1 cellular context compared by ENCODE assay signal in genomic region chr6:43944908-43945777, GRCh38.
TF ChIP-seq lines count a peak whose summit lies in the region.

No MANE protein-coding gene starts in this region.

TF ChIP-seq in K562, 482 proteins besides CTCF, POLR2A, EP300 and RAD21 (continued from another document):
- TF ChIP-seq AFF1 (IDR thresholded peaks at IDR 0.05; ENCODE audit: low read depth in 1 of 2, partially characterized antibody in 2 of 2), result peak in 1 of 2 experiments; percentile 90
- TF ChIP-seq, protein P1, sequence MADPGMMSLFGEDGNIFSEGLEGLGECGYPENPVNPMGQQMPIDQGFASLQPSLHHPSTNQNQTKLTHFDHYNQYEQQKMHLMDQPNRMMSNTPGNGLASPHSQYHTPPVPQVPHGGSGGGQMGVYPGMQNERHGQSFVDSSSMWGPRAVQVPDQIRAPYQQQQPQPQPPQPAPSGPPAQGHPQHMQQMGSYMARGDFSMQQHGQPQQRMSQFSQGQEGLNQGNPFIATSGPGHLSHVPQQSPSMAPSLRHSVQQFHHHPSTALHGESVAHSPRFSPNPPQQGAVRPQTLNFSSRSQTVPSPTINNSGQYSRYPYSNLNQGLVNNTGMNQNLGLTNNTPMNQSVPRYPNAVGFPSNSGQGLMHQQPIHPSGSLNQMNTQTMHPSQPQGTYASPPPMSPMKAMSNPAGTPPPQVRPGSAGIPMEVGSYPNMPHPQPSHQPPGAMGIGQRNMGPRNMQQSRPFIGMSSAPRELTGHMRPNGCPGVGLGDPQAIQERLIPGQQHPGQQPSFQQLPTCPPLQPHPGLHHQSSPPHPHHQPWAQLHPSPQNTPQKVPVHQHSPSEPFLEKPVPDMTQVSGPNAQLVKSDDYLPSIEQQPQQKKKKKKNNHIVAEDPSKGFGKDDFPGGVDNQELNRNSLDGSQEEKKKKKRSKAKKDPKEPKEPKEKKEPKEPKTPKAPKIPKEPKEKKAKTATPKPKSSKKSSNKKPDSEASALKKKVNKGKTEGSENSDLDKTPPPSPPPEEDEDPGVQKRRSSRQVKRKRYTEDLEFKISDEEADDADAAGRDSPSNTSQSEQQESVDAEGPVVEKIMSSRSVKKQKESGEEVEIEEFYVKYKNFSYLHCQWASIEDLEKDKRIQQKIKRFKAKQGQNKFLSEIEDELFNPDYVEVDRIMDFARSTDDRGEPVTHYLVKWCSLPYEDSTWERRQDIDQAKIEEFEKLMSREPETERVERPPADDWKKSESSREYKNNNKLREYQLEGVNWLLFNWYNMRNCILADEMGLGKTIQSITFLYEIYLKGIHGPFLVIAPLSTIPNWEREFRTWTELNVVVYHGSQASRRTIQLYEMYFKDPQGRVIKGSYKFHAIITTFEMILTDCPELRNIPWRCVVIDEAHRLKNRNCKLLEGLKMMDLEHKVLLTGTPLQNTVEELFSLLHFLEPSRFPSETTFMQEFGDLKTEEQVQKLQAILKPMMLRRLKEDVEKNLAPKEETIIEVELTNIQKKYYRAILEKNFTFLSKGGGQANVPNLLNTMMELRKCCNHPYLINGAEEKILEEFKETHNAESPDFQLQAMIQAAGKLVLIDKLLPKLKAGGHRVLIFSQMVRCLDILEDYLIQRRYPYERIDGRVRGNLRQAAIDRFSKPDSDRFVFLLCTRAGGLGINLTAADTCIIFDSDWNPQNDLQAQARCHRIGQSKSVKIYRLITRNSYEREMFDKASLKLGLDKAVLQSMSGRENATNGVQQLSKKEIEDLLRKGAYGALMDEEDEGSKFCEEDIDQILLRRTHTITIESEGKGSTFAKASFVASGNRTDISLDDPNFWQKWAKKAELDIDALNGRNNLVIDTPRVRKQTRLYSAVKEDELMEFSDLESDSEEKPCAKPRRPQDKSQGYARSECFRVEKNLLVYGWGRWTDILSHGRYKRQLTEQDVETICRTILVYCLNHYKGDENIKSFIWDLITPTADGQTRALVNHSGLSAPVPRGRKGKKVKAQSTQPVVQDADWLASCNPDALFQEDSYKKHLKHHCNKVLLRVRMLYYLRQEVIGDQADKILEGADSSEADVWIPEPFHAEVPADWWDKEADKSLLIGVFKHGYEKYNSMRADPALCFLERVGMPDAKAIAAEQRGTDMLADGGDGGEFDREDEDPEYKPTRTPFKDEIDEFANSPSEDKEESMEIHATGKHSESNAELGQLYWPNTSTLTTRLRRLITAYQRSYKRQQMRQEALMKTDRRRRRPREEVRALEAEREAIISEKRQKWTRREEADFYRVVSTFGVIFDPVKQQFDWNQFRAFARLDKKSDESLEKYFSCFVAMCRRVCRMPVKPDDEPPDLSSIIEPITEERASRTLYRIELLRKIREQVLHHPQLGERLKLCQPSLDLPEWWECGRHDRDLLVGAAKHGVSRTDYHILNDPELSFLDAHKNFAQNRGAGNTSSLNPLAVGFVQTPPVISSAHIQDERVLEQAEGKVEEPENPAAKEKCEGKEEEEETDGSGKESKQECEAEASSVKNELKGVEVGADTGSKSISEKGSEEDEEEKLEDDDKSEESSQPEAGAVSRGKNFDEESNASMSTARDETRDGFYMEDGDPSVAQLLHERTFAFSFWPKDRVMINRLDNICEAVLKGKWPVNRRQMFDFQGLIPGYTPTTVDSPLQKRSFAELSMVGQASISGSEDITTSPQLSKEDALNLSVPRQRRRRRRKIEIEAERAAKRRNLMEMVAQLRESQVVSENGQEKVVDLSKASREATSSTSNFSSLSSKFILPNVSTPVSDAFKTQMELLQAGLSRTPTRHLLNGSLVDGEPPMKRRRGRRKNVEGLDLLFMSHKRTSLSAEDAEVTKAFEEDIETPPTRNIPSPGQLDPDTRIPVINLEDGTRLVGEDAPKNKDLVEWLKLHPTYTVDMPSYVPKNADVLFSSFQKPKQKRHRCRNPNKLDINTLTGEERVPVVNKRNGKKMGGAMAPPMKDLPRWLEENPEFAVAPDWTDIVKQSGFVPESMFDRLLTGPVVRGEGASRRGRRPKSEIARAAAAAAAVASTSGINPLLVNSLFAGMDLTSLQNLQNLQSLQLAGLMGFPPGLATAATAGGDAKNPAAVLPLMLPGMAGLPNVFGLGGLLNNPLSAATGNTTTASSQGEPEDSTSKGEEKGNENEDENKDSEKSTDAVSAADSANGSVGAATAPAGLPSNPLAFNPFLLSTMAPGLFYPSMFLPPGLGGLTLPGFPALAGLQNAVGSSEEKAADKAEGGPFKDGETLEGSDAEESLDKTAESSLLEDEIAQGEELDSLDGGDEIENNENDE (IDR thresholded peaks at IDR 0.05; ENCODE audit: low read depth, low read length), result no peak
- TF ChIP-seq, protein P2, sequence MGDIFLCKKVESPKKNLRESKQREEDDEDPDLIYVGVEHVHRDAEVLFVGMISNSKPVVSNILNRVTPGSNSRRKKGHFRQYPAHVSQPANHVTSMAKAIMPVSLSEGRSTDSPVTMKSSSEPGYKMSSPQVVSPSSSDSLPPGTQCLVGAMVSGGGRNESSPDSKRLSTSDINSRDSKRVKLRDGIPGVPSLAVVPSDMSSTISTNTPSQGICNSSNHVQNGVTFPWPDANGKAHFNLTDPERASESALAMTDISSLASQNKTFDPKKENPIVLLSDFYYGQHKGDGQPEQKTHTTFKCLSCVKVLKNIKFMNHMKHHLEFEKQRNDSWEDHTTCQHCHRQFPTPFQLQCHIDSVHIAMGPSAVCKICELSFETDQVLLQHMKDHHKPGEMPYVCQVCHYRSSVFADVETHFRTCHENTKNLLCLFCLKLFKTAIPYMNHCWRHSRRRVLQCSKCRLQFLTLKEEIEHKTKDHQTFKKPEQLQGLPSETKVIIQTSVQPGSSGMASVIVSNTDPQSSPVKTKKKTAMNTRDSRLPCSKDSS (IDR thresholded peaks at IDR 0.05; ENCODE audit: low read depth, partially characterized antibody), result peak; percentile 13
- TF ChIP-seq ZNF311 (CRISPR knock-in tag; IDR thresholded peaks at IDR 0.05), result no peak
- TF ChIP-seq RAD51 (IDR thresholded peaks at IDR 0.05; ENCODE audit: borderline replicate concordance, low read depth), result no peak
- TF ChIP-seq ETV5 (CRISPR knock-in tag; IDR thresholded peaks at IDR 0.05; ENCODE audit: low read depth), result no peak
- TF ChIP-seq, protein P3, sequence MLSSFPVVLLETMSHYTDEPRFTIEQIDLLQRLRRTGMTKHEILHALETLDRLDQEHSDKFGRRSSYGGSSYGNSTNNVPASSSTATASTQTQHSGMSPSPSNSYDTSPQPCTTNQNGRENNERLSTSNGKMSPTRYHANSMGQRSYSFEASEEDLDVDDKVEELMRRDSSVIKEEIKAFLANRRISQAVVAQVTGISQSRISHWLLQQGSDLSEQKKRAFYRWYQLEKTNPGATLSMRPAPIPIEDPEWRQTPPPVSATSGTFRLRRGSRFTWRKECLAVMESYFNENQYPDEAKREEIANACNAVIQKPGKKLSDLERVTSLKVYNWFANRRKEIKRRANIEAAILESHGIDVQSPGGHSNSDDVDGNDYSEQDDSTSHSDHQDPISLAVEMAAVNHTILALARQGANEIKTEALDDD (IDR thresholded peaks at IDR 0.05), result no peak
- TF ChIP-seq RFX5 (IDR thresholded peaks at IDR 0.05; ENCODE audit: low read depth, low read length), result no peak
- peak; percentile 64 for TF ChIP-seq VEZF1 (CRISPR knock-in tag; IDR thresholded peaks at IDR 0.05)
- 0 out of 4 replicates have a peak, but pooled peaks of 1 of the 2 experiments have one; percentile 5 for TF ChIP-seq KDM1A (IDR thresholded peaks at IDR 0.05)
- TF ChIP-seq BCOR (IDR thresholded peaks at IDR 0.05), result peak; percentile 34; the same call in 1 of the 2 replicates
- TF ChIP-seq YY1 (IDR thresholded peaks at IDR 0.05; ENCODE audit: borderline replicate concordance in 1 of 3, control insufficient read depth in 1 of 3, extremely low read depth in 1 of 3, insufficient read depth in 3 of 3, insufficient read length in 1 of 3, insufficient replicate concordance in 2 of 3, low read depth in 1 of 3, low read length in 2 of 3), result no peak
- TF ChIP-seq SMC3 (conservative IDR thresholded peaks at IDR 0.05; ENCODE audit: insufficient read depth, low read depth, low read length), result no peak
- no peak for TF ChIP-seq ESRRB (CRISPR knock-in tag; IDR thresholded peaks at IDR 0.05; ENCODE audit: borderline replicate concordance)
- TF ChIP-seq SMAD4 (CRISPR knock-in tag; conservative IDR thresholded peaks at IDR 0.05), result 0 out of 2 replicates have a peak, but pooled peaks have one; percentile 34
- TF ChIP-seq PRMT5 (CRISPR knock-in tag; IDR thresholded peaks at IDR 0.05), result no peak
